In genomic region chr6:158164564-158164963, GRCh38 we compare ENCODE assay signal across 19 cellular contexts. TPM values are rescaled to one million over a fixed set of nuclear protein-coding genes. Genes with fewer than 3 reads are reported as not detected.
A peak's percentile ranks its signal among the peaks of the same experiment; 100 is the strongest.
DNase-seq lines count a peak whose midpoint lies in the region; ATAC-seq and TF ChIP-seq lines count a peak whose summit lies in the region.
"Had no signal": no experiment of that assay in that cellular context is flagged by ENCODE, and none has a peak within 500 bp of the region (broad histone marks: within the 10 kb centered on the region; RNA-seq: fewer than 3 reads in every experiment).

No MANE protein-coding gene starts in this region.

- H3K27me3 Mint-ChIP-seq in activated CD4-positive, alpha-beta T cell treated with anti-CD3 and anti-CD28 coated beads for 36 hours = no peaks in the 10 kb centered on the region
- H3K27me3 Mint-ChIP-seq in activated CD4-positive, alpha-beta T cell treated with anti-CD3 and anti-CD28 coated beads, Interleukin-2, amount 10 ng/mL, durations not matched to agents 24 days and 14 days = peaks cover 2% of the 10 kb centered on the region
- no peaks in the 10 kb centered on the region for H3K27me3 Mint-ChIP-seq in activated naive CD8-positive, alpha-beta T cell
- H3K27me3 Mint-ChIP-seq in activated naive CD8-positive, alpha-beta T cell treated with anti-CD3 and anti-CD28 coated beads, Interleukin-2, amount 50 U/mL, for 24 hours = peaks cover 2% of the 10 kb centered on the region
- H3K27me3 Mint-ChIP-seq in nephron (ENCODE audit: low read depth) = no peaks in the 10 kb centered on the region
- no peaks in the 10 kb centered on the region for H3K27me3 Mint-ChIP-seq in stimulated activated naive CD8-positive, alpha-beta T cell treated with anti-CD3 and anti-CD28 coated beads, Interleukin-15, amount 100 ng/mL, for 72 hours
- H3K27me3 Mint-ChIP-seq in T-helper 2 cell treated with Interferon-gamma antibody and Interleukin-4, amounts not matched to agents 5 μg/mL and 100 μg/mL, for 36 hours (ENCODE audit: low read depth) = peaks cover 3% of the 10 kb centered on the region
- H3K27me3 Mint-ChIP-seq: CD4-positive, CD25-positive, alpha-beta regulatory T cell had no signal

- H3K4me3 Mint-ChIP-seq in activated CD4-positive, alpha-beta T cell treated with anti-CD3 and anti-CD28 coated beads for 36 hours = no peak overlapping the region
- H3K4me3 Mint-ChIP-seq in activated CD4-positive, alpha-beta T cell treated with anti-CD3 and anti-CD28 coated beads, Interleukin-2, amount 10 ng/mL, durations not matched to agents 24 days and 14 days = no peak overlapping the region
- H3K4me3 Mint-ChIP-seq in activated naive CD8-positive, alpha-beta T cell = no peak overlapping the region
- H3K4me3 Mint-ChIP-seq in activated naive CD8-positive, alpha-beta T cell treated with anti-CD3 and anti-CD28 coated beads, Interleukin-2, amount 50 U/mL, for 24 hours = no peak overlapping the region
- H3K4me3 Mint-ChIP-seq in nephron = peak overlapping the region in 2 of 3 experiments; percentile 5 to 19
- no peak overlapping the region for H3K4me3 Mint-ChIP-seq in stimulated activated naive CD8-positive, alpha-beta T cell treated with anti-CD3 and anti-CD28 coated beads, Interleukin-15, amount 100 ng/mL, for 72 hours
- no peak overlapping the region for H3K4me3 Mint-ChIP-seq in T-helper 2 cell treated with Interferon-gamma antibody and Interleukin-4, amounts not matched to agents 5 μg/mL and 100 μg/mL, for 36 hours

- H3K27ac Mint-ChIP-seq in activated CD4-positive, alpha-beta T cell treated with anti-CD3 and anti-CD28 coated beads for 36 hours = peak overlapping the region; percentile 80
- no peak overlapping the region for H3K27ac Mint-ChIP-seq in activated CD4-positive, alpha-beta T cell treated with anti-CD3 and anti-CD28 coated beads, Interleukin-2, amount 10 ng/mL, durations not matched to agents 24 days and 14 days
- H3K27ac Mint-ChIP-seq in activated naive CD8-positive, alpha-beta T cell = peak overlapping the region; percentile 46
- H3K27ac Mint-ChIP-seq in activated naive CD8-positive, alpha-beta T cell treated with anti-CD3 and anti-CD28 coated beads, Interleukin-2, amount 50 U/mL, for 24 hours = no peak overlapping the region
- no peak overlapping the region for H3K27ac Mint-ChIP-seq in nephron
- H3K27ac Mint-ChIP-seq in stimulated activated naive CD8-positive, alpha-beta T cell treated with anti-CD3 and anti-CD28 coated beads, Interleukin-15, amount 100 ng/mL, for 72 hours = peak overlapping the region; percentile 1 to 8
- no peak overlapping the region for H3K27ac Mint-ChIP-seq in T-helper 2 cell treated with Interferon-gamma antibody and Interleukin-4, amounts not matched to agents 5 μg/mL and 100 μg/mL, for 36 hours
- H3K27ac Mint-ChIP-seq: CD4-positive, CD25-positive, alpha-beta regulatory T cell had no signal

- DNase-seq in activated CD4-positive, alpha-beta T cell treated with anti-CD3 and anti-CD28 coated beads for 36 hours = no peak
- DNase-seq in activated CD4-positive, alpha-beta T cell treated with anti-CD3 and anti-CD28 coated beads, Interleukin-2, amount 10 ng/mL, durations not matched to agents 24 days and 14 days = no peak
- DNase-seq in activated naive CD8-positive, alpha-beta T cell treated with anti-CD3 and anti-CD28 coated beads, Interleukin-2, amount 50 U/mL, for 24 hours = no peak
- no peak for DNase-seq in stimulated activated naive CD8-positive, alpha-beta T cell treated with anti-CD3 and anti-CD28 coated beads, Interleukin-15, amount 100 ng/mL, for 72 hours
- no peak for DNase-seq in T-helper 2 cell treated with Interferon-gamma antibody and Interleukin-4, amounts not matched to agents 5 μg/mL and 100 μg/mL, for 36 hours (ENCODE audit: low spot score)
- no peak for DNase-seq in HUDEP-2 (lab: John Stamatoyannopoulos, UW; ENCODE audit: unreplicated experiment in 76 of 76)
- DNase-seq: DMS153, DND-41, NCI-H1092 treated with DMSO at 0.1 percent for 48 hours, NCI-H1436, NCI-H187, NCI-H2081 treated with DMSO at 0.1 percent for 48 hours, NCI-H446 treated with DMSO at 0.1 percent for 48 hours, NCI-H526, Right ventricle myocardium superior, RPMI8226 had no signal

- POLR2A ChIA-PET in activated CD4-positive, alpha-beta T cell treated with anti-CD3 and anti-CD28 coated beads for 36 hours (lab: Charles Lee) = interaction anchor here (1.4 kb wide), 1 partner anchor 43 kb away, joined by 4 read pairs; no protein-coding TSS in a partner anchor

- no peaks in the 10 kb centered on the region for H3K36me3 Mint-ChIP-seq in activated CD4-positive, alpha-beta T cell treated with anti-CD3 and anti-CD28 coated beads for 36 hours (ENCODE audit: low read depth)
- peaks cover 7% of the 10 kb centered on the region for H3K36me3 Mint-ChIP-seq in activated CD4-positive, alpha-beta T cell treated with anti-CD3 and anti-CD28 coated beads, Interleukin-2, amount 10 ng/mL, durations not matched to agents 24 days and 14 days (ENCODE audit: low read depth)
- H3K36me3 Mint-ChIP-seq in activated naive CD8-positive, alpha-beta T cell = peaks cover 3% of the 10 kb centered on the region
- H3K36me3 Mint-ChIP-seq in activated naive CD8-positive, alpha-beta T cell treated with anti-CD3 and anti-CD28 coated beads, Interleukin-2, amount 50 U/mL, for 24 hours (ENCODE audit: low read depth) = peaks cover 6% of the 10 kb centered on the region
- peaks cover 15% of the 10 kb centered on the region for H3K36me3 Mint-ChIP-seq in nephron (ENCODE audit: low read depth)
- peaks cover 2% of the 10 kb centered on the region for H3K36me3 Mint-ChIP-seq in T-helper 2 cell treated with Interferon-gamma antibody and Interleukin-4, amounts not matched to agents 5 μg/mL and 100 μg/mL, for 36 hours (ENCODE audit: low read depth)

- peak; percentile 17 for ATAC-seq in activated CD4-positive, alpha-beta T cell treated with anti-CD3 and anti-CD28 coated beads for 36 hours
- ATAC-seq in activated naive CD8-positive, alpha-beta T cell treated with anti-CD3 and anti-CD28 coated beads, Interleukin-2, amount 50 U/mL, for 24 hours = no peak
- ATAC-seq in stimulated activated naive CD8-positive, alpha-beta T cell treated with anti-CD3 and anti-CD28 coated beads, Interleukin-15, amount 100 ng/mL, for 72 hours = no peak

- intact Hi-C loops in activated CD4-positive, alpha-beta T cell treated with anti-CD3 and anti-CD28 coated beads for 36 hours (cut with DNase I, micrococcal nuclease) = no loop called here
- intact Hi-C loops in activated CD4-positive, alpha-beta T cell treated with anti-CD3 and anti-CD28 coated beads, Interleukin-2, amount 10 ng/mL, durations not matched to agents 24 days and 14 days (cut with micrococcal nuclease) = no loop called here

- H3K4me1 Mint-ChIP-seq in activated CD4-positive, alpha-beta T cell treated with anti-CD3 and anti-CD28 coated beads for 36 hours = peaks cover 23% of the 10 kb centered on the region
- H3K4me1 Mint-ChIP-seq in activated CD4-positive, alpha-beta T cell treated with anti-CD3 and anti-CD28 coated beads, Interleukin-2, amount 10 ng/mL, durations not matched to agents 24 days and 14 days = peaks cover 30% of the 10 kb centered on the region
- peaks cover 17% of the 10 kb centered on the region for H3K4me1 Mint-ChIP-seq in activated naive CD8-positive, alpha-beta T cell (ENCODE audit: low read depth)
- H3K4me1 Mint-ChIP-seq in activated naive CD8-positive, alpha-beta T cell treated with anti-CD3 and anti-CD28 coated beads, Interleukin-2, amount 50 U/mL, for 24 hours = peaks cover 32% of the 10 kb centered on the region
- H3K4me1 Mint-ChIP-seq in nephron = peaks cover 14% of the 10 kb centered on the region
- peaks cover 40% of the 10 kb centered on the region for H3K4me1 Mint-ChIP-seq in stimulated activated naive CD8-positive, alpha-beta T cell treated with anti-CD3 and anti-CD28 coated beads, Interleukin-15, amount 100 ng/mL, for 72 hours
- H3K4me1 Mint-ChIP-seq in T-helper 2 cell treated with Interferon-gamma antibody and Interleukin-4, amounts not matched to agents 5 μg/mL and 100 μg/mL, for 36 hours (ENCODE audit: low read depth) = peaks cover 28% of the 10 kb centered on the region

- no peaks in the 10 kb centered on the region for H3K9me3 Mint-ChIP-seq in activated CD4-positive, alpha-beta T cell treated with anti-CD3 and anti-CD28 coated beads for 36 hours (ENCODE audit: low read depth)
- no peaks in the 10 kb centered on the region for H3K9me3 Mint-ChIP-seq in activated CD4-positive, alpha-beta T cell treated with anti-CD3 and anti-CD28 coated beads, Interleukin-2, amount 10 ng/mL, durations not matched to agents 24 days and 14 days
- H3K9me3 Mint-ChIP-seq in activated naive CD8-positive, alpha-beta T cell (ENCODE audit: low read depth) = no peaks in the 10 kb centered on the region
- no peaks in the 10 kb centered on the region for H3K9me3 Mint-ChIP-seq in activated naive CD8-positive, alpha-beta T cell treated with anti-CD3 and anti-CD28 coated beads, Interleukin-2, amount 50 U/mL, for 24 hours
- H3K9me3 Mint-ChIP-seq in nephron = peaks cover 3% of the 10 kb centered on the region
- no peaks in the 10 kb centered on the region for H3K9me3 Mint-ChIP-seq in stimulated activated naive CD8-positive, alpha-beta T cell treated with anti-CD3 and anti-CD28 coated beads, Interleukin-15, amount 100 ng/mL, for 72 hours
- H3K9me3 Mint-ChIP-seq in T-helper 2 cell treated with Interferon-gamma antibody and Interleukin-4, amounts not matched to agents 5 μg/mL and 100 μg/mL, for 36 hours = no peaks in the 10 kb centered on the region
- H3K9me3 Mint-ChIP-seq: CD4-positive, CD25-positive, alpha-beta regulatory T cell had no signal

- TF ChIP-seq CTCF in nephron (IDR thresholded peaks at IDR 0.05; ENCODE audit: unreplicated experiment in 3 of 3) = no peak

- CTCF ChIA-PET in activated CD4-positive, alpha-beta T cell treated with anti-CD3 and anti-CD28 coated beads for 36 hours (lab: Charles Lee) = interaction anchor here (0.6 to 1.2 kb wide), 2 partner anchors 21 to 43 kb away, joined by 3 to 4 read pairs; no protein-coding TSS in a partner anchor

RNA-seq across cellular contexts. Expression of gene SERAC1, which starts 3.5 kb away (rescaled TPM):
- 1 to 10 TPM; 3.9 to 5.7 TPM for total RNA-seq in activated CD4-positive, alpha-beta T cell treated with anti-CD3 and anti-CD28 coated beads for 36 hours
- total RNA-seq in activated CD4-positive, alpha-beta T cell treated with anti-CD3 and anti-CD28 coated beads, Interleukin-2, amount 10 ng/mL, durations not matched to agents 24 days and 14 days = 4.6 and 5.4 TPM in 2 replicates

RNA-seq across cellular contexts. Expression of gene GTF2H5, which starts 3.6 kb away (rescaled TPM):
- 10 to 100 TPM; 21.0 to 30.0 TPM for total RNA-seq in activated CD4-positive, alpha-beta T cell treated with anti-CD3 and anti-CD28 coated beads for 36 hours
- total RNA-seq in activated CD4-positive, alpha-beta T cell treated with anti-CD3 and anti-CD28 coated beads, Interleukin-2, amount 10 ng/mL, durations not matched to agents 24 days and 14 days = 25.4 and 25.6 TPM in 2 replicates

Comparison
In these comparisons a context has a peak if more than half of its experiments do, and no peak if none do; other contexts are left out.
1. H3K27ac Mint-ChIP-seq: peak in activated CD4-positive, alpha-beta T cell treated with anti-CD3 and anti-CD28 coated beads for 36 hours (single experiment), activated naive CD8-positive, alpha-beta T cell (single experiment) and stimulated activated naive CD8-positive, alpha-beta T cell treated with anti-CD3 and anti-CD28 coated beads, Interleukin-15, amount 100 ng/mL, for 72 hours (2 of 2); none in activated CD4-positive, alpha-beta T cell treated with anti-CD3 and anti-CD28 coated beads, Interleukin-2, amount 10 ng/mL, durations not matched to agents 24 days and 14 days (single experiment), activated naive CD8-positive, alpha-beta T cell treated with anti-CD3 and anti-CD28 coated beads, Interleukin-2, amount 50 U/mL, for 24 hours (single experiment), nephron (0 of 3) and T-helper 2 cell treated with Interferon-gamma antibody and Interleukin-4, amounts not matched to agents 5 μg/mL and 100 μg/mL, for 36 hours (single experiment).
2. H3K4me3 Mint-ChIP-seq: peak in nephron (2 of 3); none in activated CD4-positive, alpha-beta T cell treated with anti-CD3 and anti-CD28 coated beads for 36 hours (single experiment), activated CD4-positive, alpha-beta T cell treated with anti-CD3 and anti-CD28 coated beads, Interleukin-2, amount 10 ng/mL, durations not matched to agents 24 days and 14 days (single experiment), activated naive CD8-positive, alpha-beta T cell (single experiment), activated naive CD8-positive, alpha-beta T cell treated with anti-CD3 and anti-CD28 coated beads, Interleukin-2, amount 50 U/mL, for 24 hours (single experiment), stimulated activated naive CD8-positive, alpha-beta T cell treated with anti-CD3 and anti-CD28 coated beads, Interleukin-15, amount 100 ng/mL, for 72 hours (0 of 2) and T-helper 2 cell treated with Interferon-gamma antibody and Interleukin-4, amounts not matched to agents 5 μg/mL and 100 μg/mL, for 36 hours (single experiment).